Comparison of ENCODE assay signal across 8 cellular contexts in the genomic region with DNA sequence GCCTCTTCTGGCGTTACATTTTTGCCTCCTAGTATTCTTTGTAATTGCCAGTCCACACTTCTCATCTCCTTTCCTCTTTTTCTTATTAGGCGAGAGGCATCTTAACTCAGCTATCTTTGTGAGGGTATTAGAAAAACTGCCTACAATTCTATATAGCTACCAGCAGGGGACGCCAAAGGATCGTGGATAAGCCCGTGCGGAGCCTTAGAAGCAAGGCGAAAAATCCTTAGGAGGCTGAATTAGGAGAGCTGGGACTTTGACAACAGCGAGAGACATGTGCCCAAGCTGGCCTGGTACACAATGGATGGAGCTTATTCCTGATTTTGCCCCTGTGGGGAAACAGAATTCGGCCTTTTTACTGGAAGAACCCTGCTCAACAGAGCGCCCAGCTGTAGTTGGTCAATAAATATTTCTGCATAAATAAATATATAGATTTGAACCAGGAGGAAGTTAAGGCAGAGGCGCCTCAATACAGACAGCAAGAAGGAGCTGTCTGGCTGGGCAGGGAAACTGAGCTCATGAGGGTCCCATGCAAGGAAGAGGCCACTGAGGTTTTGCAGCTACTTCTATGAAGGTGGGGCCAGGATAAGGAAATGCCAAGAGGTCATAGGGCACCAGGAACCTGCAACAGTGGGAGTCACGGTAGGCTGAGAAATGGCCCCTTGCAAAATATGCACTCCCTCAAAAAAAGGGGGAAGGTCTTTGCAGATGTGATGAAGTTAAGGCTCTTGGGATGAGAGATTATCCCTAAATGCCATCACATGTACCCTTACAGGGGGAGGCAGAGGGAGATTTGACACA. TPM values are rescaled to one million over a fixed set of nuclear protein-coding genes. Genes with fewer than 3 reads are reported as not detected.
DNase-seq lines count a peak whose midpoint lies in the region; ATAC-seq and TF ChIP-seq lines count a peak whose summit lies in the region.

No MANE protein-coding gene starts in this region.

- H3K36me3 ChIP-seq in mucosa of descending colon (ENCODE audit: low read depth) = no peaks in the 10 kb centered on the region

- no peaks in the 10 kb centered on the region for H3K9me3 ChIP-seq in mucosa of descending colon

- peak overlapping the region in 1 of 7 donors; percentile 10 for H3K27ac Mint-ChIP-seq in CD14-positive monocyte

- DNase-seq in CD14-positive monocyte (ENCODE audit: low spot score) = no peak
- peak; percentile 51 for DNase-seq in GM20000 (ENCODE audit: low spot score)
- DNase-seq in NCI-H1694 treated with DMSO at 0.1 percent for 48 hours (lab: John Stamatoyannopoulos, UW) = peak; percentile 39
- peak; percentile 56 for DNase-seq in SW480 (ENCODE audit: low spot score)
- peak; percentile 76 for DNase-seq in epithelial cell of esophagus (ENCODE audit: low read depth)
- peak in 2 of 3 donors; percentile 12 to 41 for DNase-seq in mucosa of descending colon
- DNase-seq in central memory CD4-positive, alpha-beta T cell = no peak

- no peak overlapping the region for H3K4me3 ChIP-seq in epithelial cell of esophagus (ENCODE audit: low read length)
- H3K4me3 ChIP-seq in mucosa of descending colon = no peak overlapping the region

- H3K4me1 ChIP-seq in mucosa of descending colon (ENCODE audit: low read depth) = no peaks in the 10 kb centered on the region

- H3K4me3 Mint-ChIP-seq in CD14-positive monocyte = no peak overlapping the region

- TF ChIP-seq CTCF in CD14-positive monocyte (IDR thresholded peaks at IDR 0.05) (peak; percentile 93), GM20000 (IDR thresholded peaks at IDR 0.05; ENCODE audit: extremely low read depth, missing control alignments) (peak; percentile 87), epithelial cell of esophagus (IDR thresholded peaks at IDR 0.05; ENCODE audit: insufficient read depth, low read depth, low read length, missing control alignments) (peak; percentile 98), mucosa of descending colon (IDR thresholded peaks at IDR 0.05) (peak; percentile 76)

- ATAC-seq in mucosa of descending colon (peak; percentile 85), GM21360 (IDR thresholded peaks at IDR 0.05; ENCODE audit: unreplicated experiment) (no peak)

- intact Hi-C loops in CD14-positive monocyte (cut with micrococcal nuclease) (loop anchor here (2.0 to 5.0 kb wide), 3 partner anchors 527 to 1936 kb away; no protein-coding TSS in a partner anchor), mucosa of descending colon (cut with DNase I, micrococcal nuclease) (loop anchor here in 1 of 2 donors (5.0 to 10.0 kb wide), 2 partner anchors 527 to 1934 kb away; no protein-coding TSS in a partner anchor)

- H3K36me3 Mint-ChIP-seq in CD14-positive monocyte = no peaks in the 10 kb centered on the region

- H3K4me1 Mint-ChIP-seq in CD14-positive monocyte = no peaks in the 10 kb centered on the region

- H3K9me3 Mint-ChIP-seq in CD14-positive monocyte = peaks cover 0 to 3% (median 0%) of the 10 kb centered on the region in 7 donors

- peaks cover 5 to 12% (median 9%) of the 10 kb centered on the region in 3 donors for H3K27me3 Mint-ChIP-seq in CD14-positive monocyte (ENCODE audit: low read depth in 3 of 3)

RNA-seq across cellular contexts. Expression of a gene that starts 14.6 kb away (rescaled TPM):
- 1 to 10 TPM; 2.1 to 2.2 TPM for polyA plus RNA-seq in CD14-positive monocyte
- total RNA-seq in mucosa of descending colon = 10 to 100 TPM; 22.5 to 38.4 (median 32.9) TPM

Comparison
In these comparisons a context has a peak if more than half of its experiments do, and no peak if none do; other contexts are left out.
1. DNase-seq: peak in GM20000 (single experiment), NCI-H1694 treated with DMSO at 0.1 percent for 48 hours (single experiment), SW480 (single experiment), epithelial cell of esophagus (single experiment) and mucosa of descending colon (2 of 3); none in CD14-positive monocyte (single experiment) and central memory CD4-positive, alpha-beta T cell (single experiment).
2. Peak in every context shown above with its lines, with median percentiles within 50 percentile points of each other: CTCF ChIP-seq.